1 cellular context compared by ENCODE assay signal in the genomic region with DNA sequence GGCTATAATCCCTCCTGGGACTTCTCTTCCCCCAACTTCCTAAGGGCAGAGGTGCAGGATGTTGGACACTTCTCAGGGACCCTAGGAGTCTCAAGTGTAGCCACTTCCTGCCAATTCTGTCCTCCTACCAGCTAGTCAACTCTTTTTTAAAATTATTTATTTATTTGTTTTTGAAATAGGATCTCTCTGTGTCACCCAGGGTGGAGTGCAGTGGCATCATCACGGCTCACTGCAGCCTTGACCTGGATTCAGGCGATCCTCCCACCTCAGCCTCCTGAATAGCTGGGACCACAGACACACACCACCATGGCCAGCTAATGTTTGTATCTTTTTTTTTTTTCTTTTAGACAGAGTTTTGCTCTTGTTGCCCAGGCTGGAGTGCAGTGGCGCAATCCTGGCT.
TF ChIP-seq lines count a peak whose summit lies in the region.

No MANE protein-coding gene starts in this region.

TF ChIP-seq in IMR-90, 13 proteins besides CTCF, POLR2A, EP300 and RAD21:
- TF ChIP-seq, protein P1, sequence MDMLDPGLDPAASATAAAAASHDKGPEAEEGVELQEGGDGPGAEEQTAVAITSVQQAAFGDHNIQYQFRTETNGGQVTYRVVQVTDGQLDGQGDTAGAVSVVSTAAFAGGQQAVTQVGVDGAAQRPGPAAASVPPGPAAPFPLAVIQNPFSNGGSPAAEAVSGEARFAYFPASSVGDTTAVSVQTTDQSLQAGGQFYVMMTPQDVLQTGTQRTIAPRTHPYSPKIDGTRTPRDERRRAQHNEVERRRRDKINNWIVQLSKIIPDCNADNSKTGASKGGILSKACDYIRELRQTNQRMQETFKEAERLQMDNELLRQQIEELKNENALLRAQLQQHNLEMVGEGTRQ (IDR thresholded peaks at IDR 0.05; ENCODE audit: low read depth, low read length) = no peak
- TF ChIP-seq FOS (IDR thresholded peaks at IDR 0.05; ENCODE audit: low read depth, low read length) = no peak
- no peak for TF ChIP-seq CEBPB (IDR thresholded peaks at IDR 0.05; ENCODE audit: low read depth, low read length)
